ENCODE assay signal across 27 cellular contexts in genomic region chr4:5044341-5044740, GRCh38. TPM values are rescaled to one million over a fixed set of nuclear protein-coding genes. Genes with fewer than 3 reads are reported as not detected.
DNase-seq lines count a peak whose midpoint lies in the region; ATAC-seq, FAIRE-seq and TF ChIP-seq lines count a peak whose summit lies in the region.
"Had no signal": no experiment of that assay in that cellular context is flagged by ENCODE, and none has a peak within 500 bp of the region (broad histone marks: within the 10 kb centered on the region; RNA-seq: fewer than 3 reads in every experiment).

No MANE protein-coding gene starts in this region.

- no peaks in the 10 kb centered on the region for H3K9me3 Mint-ChIP-seq in dendritic cell treated with granulocyte-macrophage colony-stimulating factor and Interleukin-4, amounts not matched to agents 40 ng/mL and 50 ng/mL, for 4 days
- no peaks in the 10 kb centered on the region for H3K9me3 Mint-ChIP-seq in activated naive CD8-positive, alpha-beta T cell treated with anti-CD3 and anti-CD28 coated beads for 36 hours
- H3K9me3 Mint-ChIP-seq: CD4-positive, alpha-beta T cell; HFFc6 had no signal

- H2AK9ac ChIP-seq in IMR-90 (replicated peaks; ENCODE audit: low read depth, low read length, poor library complexity) = no peak overlapping the region

- H3K4me1 Mint-ChIP-seq in dendritic cell treated with granulocyte-macrophage colony-stimulating factor and Interleukin-4, amounts not matched to agents 40 ng/mL and 50 ng/mL, for 4 days (ENCODE audit: low read depth) = peaks cover 52% of the 10 kb centered on the region
- H3K4me1 Mint-ChIP-seq in activated naive CD8-positive, alpha-beta T cell treated with anti-CD3 and anti-CD28 coated beads for 36 hours = no peaks in the 10 kb centered on the region

- no peak overlapping the region for H3K18ac ChIP-seq in IMR-90 (ENCODE audit: low read depth, low read length)
- no peak overlapping the region for H3K18ac ChIP-seq in mesenchymal stem cell (ENCODE audit: low read depth in 1 of 2, low read length in 2 of 2)

- no CpG with 5 or more reads among the region's 3 CpGs for WGBS in IMR-90 (ENCODE audit: extremely low coverage in 2 of 2, insufficient read length in 1 of 2), 2 experiments
- WGBS in mesenchymal stem cell = 90% methylated on average over 3 of the region's 3 CpGs
- WGBS in pancreas, 2 donors = 55% methylated on average over 3 of the region's 3 CpGs

- no peak for FAIRE-seq in pancreas (lab: Jason Lieb, UNC)
- FAIRE-seq: A204.1, GM12891, HepG2 had no signal

- in situ Hi-C loops in IMR-90 (cut with MboI; ENCODE audit: low sequenced_read_pairs) = loop anchor here (10.0 kb wide), 1 partner anchor 750 kb away; no protein-coding TSS in a partner anchor

- peak overlapping the region; percentile 51 for H3K4me3 ChIP-seq in BLaER1
- no peak overlapping the region for H3K4me3 ChIP-seq in IMR-90 (ENCODE audit: insufficient read depth, low read depth, low read length)
- H3K4me3 ChIP-seq in mesenchymal stem cell (ENCODE audit: insufficient read depth in 1 of 2, low read depth in 1 of 2, low read length in 2 of 2) = no peak overlapping the region
- no peak overlapping the region for H3K4me3 ChIP-seq in pancreas
- H3K4me3 ChIP-seq: GM23248, SJCRH30 had no signal

- H2BK20ac ChIP-seq in IMR-90 (ENCODE audit: low read depth, low read length) = peak overlapping the region; percentile 42; the same call in 1 of the 2 replicates

- H4K91ac ChIP-seq in IMR-90 (ENCODE audit: insufficient read depth, low read depth, low read length) (no peak overlapping the region; the same call in 1 of the 2 replicates), mesenchymal stem cell (ENCODE audit: low read length) (no peak overlapping the region)

- BruUV-seq in IMR-90 (replicated peaks; lab: Mats Ljungman, UMichigan) = no TSS peak

- intact Hi-C loops in IMR-90 (cut with micrococcal nuclease) = no loop called here
- intact Hi-C loops in dendritic cell treated with granulocyte-macrophage colony-stimulating factor and Interleukin-4, amounts not matched to agents 40 ng/mL and 50 ng/mL, for 4 days (cut with micrococcal nuclease) = no loop called here
- intact Hi-C loops in pancreas (cut with DNase I) = no loop called here

- no peak overlapping the region for H3K4me3 Mint-ChIP-seq in dendritic cell treated with granulocyte-macrophage colony-stimulating factor and Interleukin-4, amounts not matched to agents 40 ng/mL and 50 ng/mL, for 4 days
- no peak overlapping the region for H3K4me3 Mint-ChIP-seq in activated naive CD8-positive, alpha-beta T cell treated with anti-CD3 and anti-CD28 coated beads for 36 hours
- H3K4me3 Mint-ChIP-seq: CD4-positive, alpha-beta T cell; H9; HFFc6 had no signal

- H2AK5ac ChIP-seq in IMR-90 (ENCODE audit: low read depth, low read length) (no peak overlapping the region), mesenchymal stem cell (ENCODE audit: low read length, severe bottlenecking) (peak overlapping the region; percentile 44)

- H3K79me1 ChIP-seq in IMR-90 (ENCODE audit: low read depth in 1 of 2, low read length in 2 of 2) (peaks cover 0 to 3% of the 10 kb centered on the region in 2 experiments; a peak in 1 of 4 replicates), mesenchymal stem cell (replicated peaks; ENCODE audit: low read length, poor library complexity, severe bottlenecking) (no peaks in the 10 kb centered on the region)

- H3K4me1 ChIP-seq in BLaER1 (peaks cover 60% of the 10 kb centered on the region), IMR-90 (ENCODE audit: control insufficient read depth, insufficient read depth, low read length) (peaks cover 6% of the 10 kb centered on the region; the same call in 1 of the 2 replicates), mesenchymal stem cell (ENCODE audit: control insufficient read depth, insufficient read depth, low read depth, low read length) (peaks cover 8% of the 10 kb centered on the region), pancreas (no peaks in the 10 kb centered on the region)
- H3K4me1 ChIP-seq: Caco-2 had no signal

- H2AFZ ChIP-seq in IMR-90 (replicated peaks; ENCODE audit: low read length, poor library complexity) = no peak overlapping the region
- H2AFZ ChIP-seq in mesenchymal stem cell (ENCODE audit: low read depth, low read length) = no peak overlapping the region
- H2AFZ ChIP-seq: GM23248 had no signal

- H3K27me3 ChIP-seq in BLaER1 (no peaks in the 10 kb centered on the region), IMR-90 (ENCODE audit: control insufficient read depth, insufficient read depth, low read length) (no peaks in the 10 kb centered on the region; the same call in none of the 2 replicates), mesenchymal stem cell (ENCODE audit: control insufficient read depth in 1 of 2, insufficient read depth in 1 of 2, low read length in 2 of 2) (no peaks in the 10 kb centered on the region), pancreas (peaks cover 0 to 7% (median 0%) of the 10 kb centered on the region in 4 donors)
- H3K27me3 ChIP-seq: SJCRH30 had no signal

- H4K8ac ChIP-seq in IMR-90 (ENCODE audit: low read depth in 2 of 2, low read length in 2 of 2) (no peak overlapping the region; a peak in 1 of 4 replicates), mesenchymal stem cell (ENCODE audit: low read length) (no peak overlapping the region)

- DNase-seq in IMR-90 (no peak), mesenchymal stem cell (no peak), pancreas (no peak), RWPE1 (ENCODE audit: low spot score) (no peak)
- DNase-seq in activated naive CD8-positive, alpha-beta T cell treated with anti-CD3 and anti-CD28 coated beads for 36 hours = no peak
- DNase-seq: Caco-2; CD4-positive, alpha-beta T cell; DMS79 treated with DMSO at 0.1 percent for 48 hours; GM23248; HFFc6; NCI-H1092 treated with DMSO at 0.1 percent for 48 hours; NCI-H146; NCI-H2081; NCI-H2171; NCI-H345; NCI-H524; NCI-H774; SJCRH30 had no signal

- H3K9ac ChIP-seq in BLaER1 (peak overlapping the region; percentile 52), IMR-90 (ENCODE audit: low read depth, low read length) (no peak overlapping the region), mesenchymal stem cell (ENCODE audit: low read length) (no peak overlapping the region)
- H3K9ac ChIP-seq: GM23248 had no signal

- H3K56ac ChIP-seq in IMR-90 (ENCODE audit: extremely low read depth, insufficient read depth, low read length) = no peak overlapping the region

- H3K9me1 ChIP-seq in IMR-90 (ENCODE audit: insufficient read depth, low read length) = peaks cover 7% of the 10 kb centered on the region

- TF ChIP-seq POLR2A in IMR-90 (IDR thresholded peaks at IDR 0.05; ENCODE audit: low read depth, low read length) = no peak

- H4K20me1 ChIP-seq in BLaER1 (no peaks in the 10 kb centered on the region), IMR-90 (ENCODE audit: insufficient read depth, low read length) (no peaks in the 10 kb centered on the region)

- H3K9me3 ChIP-seq in BLaER1 (peaks cover 21% of the 10 kb centered on the region), IMR-90 (ENCODE audit: control insufficient read depth, insufficient read depth, low read length) (no peaks in the 10 kb centered on the region), mesenchymal stem cell (ENCODE audit: control insufficient read depth, low read length) (no peaks in the 10 kb centered on the region), pancreas (no peaks in the 10 kb centered on the region)

- H3K23ac ChIP-seq in IMR-90 (ENCODE audit: low read depth, low read length) (no peak overlapping the region), mesenchymal stem cell (ENCODE audit: low read length in 2 of 2) (no peak overlapping the region)

- no peak overlapping the region for H4K5ac ChIP-seq in IMR-90 (ENCODE audit: low read depth, low read length)

- H3K4me2 ChIP-seq in BLaER1 (peak overlapping the region; percentile 82), IMR-90 (ENCODE audit: low read depth, low read length) (no peak overlapping the region), mesenchymal stem cell (ENCODE audit: low read length, poor library complexity, severe bottlenecking) (no peak overlapping the region)

- H3K14ac ChIP-seq in IMR-90 (replicated peaks; ENCODE audit: low read depth, low read length) = no peak overlapping the region
- no peak overlapping the region for H3K14ac ChIP-seq in mesenchymal stem cell (ENCODE audit: low read length in 2 of 2)

- H3K4ac ChIP-seq in IMR-90 (ENCODE audit: low read depth, low read length) = no peak overlapping the region; the same call in 1 of the 2 replicates
- H3K4ac ChIP-seq in mesenchymal stem cell (ENCODE audit: low read depth in 1 of 2, low read length in 2 of 2) = no peak overlapping the region

- dilution Hi-C loops in IMR-90 (cut with HindIII; ENCODE audit: low sequenced_read_pairs, unreplicated experiment) = no loop called here

- H3K27ac ChIP-seq in BLaER1 (peak overlapping the region; percentile 82), IMR-90 (ENCODE audit: insufficient read depth, low read length) (no peak overlapping the region), mesenchymal stem cell (ENCODE audit: low read length, poor library complexity, severe bottlenecking) (no peak overlapping the region), pancreas (no peak overlapping the region), RWPE1 (no peak overlapping the region; the same call in 1 of the 2 replicates)
- H3K27ac ChIP-seq: GM23248, HL-60, SJCRH30 had no signal

- TF ChIP-seq CTCF in IMR-90 (conservative IDR thresholded peaks at IDR 0.05; ENCODE audit: low read depth, low read length) (no peak), pancreas (IDR thresholded peaks at IDR 0.05) (no peak), RWPE1 (conservative IDR thresholded peaks at IDR 0.05; ENCODE audit: low read depth) (no peak)

- no peak for TF ChIP-seq RAD21 in IMR-90 (IDR thresholded peaks at IDR 0.05; ENCODE audit: low read length)

- H3K27ac Mint-ChIP-seq in dendritic cell treated with granulocyte-macrophage colony-stimulating factor and Interleukin-4, amounts not matched to agents 40 ng/mL and 50 ng/mL, for 4 days = peak overlapping the region; percentile 28
- no peak overlapping the region for H3K27ac Mint-ChIP-seq in activated naive CD8-positive, alpha-beta T cell treated with anti-CD3 and anti-CD28 coated beads for 36 hours
- H3K27ac Mint-ChIP-seq: CD4-positive, alpha-beta T cell; H9; HFFc6 had no signal

- no peak overlapping the region; the same call in 1 of the 2 replicates for H2BK120ac ChIP-seq in IMR-90 (ENCODE audit: low read depth, low read length)
- H2BK120ac ChIP-seq in mesenchymal stem cell (ENCODE audit: low read depth, low read length) = no peak overlapping the region

- no peaks in the 10 kb centered on the region for H3K36me3 Mint-ChIP-seq in dendritic cell treated with granulocyte-macrophage colony-stimulating factor and Interleukin-4, amounts not matched to agents 40 ng/mL and 50 ng/mL, for 4 days (ENCODE audit: low read depth)
- no peaks in the 10 kb centered on the region for H3K36me3 Mint-ChIP-seq in activated naive CD8-positive, alpha-beta T cell treated with anti-CD3 and anti-CD28 coated beads for 36 hours

- peak overlapping the region in 1 of 2 experiments; percentile 12 for H2BK12ac ChIP-seq in mesenchymal stem cell (ENCODE audit: low read length in 2 of 2)

- H2BK15ac ChIP-seq in IMR-90 (ENCODE audit: low read depth, low read length) (no peak overlapping the region), mesenchymal stem cell (ENCODE audit: low read depth, poor library complexity, severe bottlenecking) (no peak overlapping the region)

- H2BK5ac ChIP-seq in IMR-90 (ENCODE audit: low read depth, low read length, poor library complexity, severe bottlenecking) = no peak overlapping the region
- no peak overlapping the region for H2BK5ac ChIP-seq in mesenchymal stem cell (ENCODE audit: low read depth, low read length, poor library complexity, severe bottlenecking)

- CTCF ChIA-PET in IMR-90 (lab: Yijun Ruan, JAX) = no interaction called here
- CTCF ChIA-PET in RWPE1 (lab: Yijun Ruan, JAX) = interaction anchor here (0.6 kb wide), 1 partner anchor 766 kb away, joined by 6 read pairs; no protein-coding TSS in a partner anchor

- ATAC-seq in IMR-90 (ENCODE audit: low read depth) (no peak), pancreas (no peak)
- ATAC-seq: HepG2, Panc1 had no signal

- POLR2A ChIA-PET in IMR-90 (lab: Charles Lee; ENCODE audit: unreplicated experiment) = no interaction called here
- POLR2A ChIA-PET in RWPE1 (lab: Yijun Ruan, JAX; ENCODE audit: low non-redundant PET) = no interaction called here

- no peaks in the 10 kb centered on the region for H3K36me3 ChIP-seq in BLaER1
- no peaks in the 10 kb centered on the region for H3K36me3 ChIP-seq in IMR-90 (ENCODE audit: control insufficient read depth, insufficient read depth, low read length)
- no peaks in the 10 kb centered on the region for H3K36me3 ChIP-seq in mesenchymal stem cell (ENCODE audit: control insufficient read depth in 1 of 2, insufficient read depth in 2 of 2, low read depth in 1 of 2, low read length in 2 of 2)
- no peaks in the 10 kb centered on the region for H3K36me3 ChIP-seq in pancreas
- H3K36me3 ChIP-seq: SJCRH30 had no signal

- no peaks in the 10 kb centered on the region for H3K27me3 Mint-ChIP-seq in dendritic cell treated with granulocyte-macrophage colony-stimulating factor and Interleukin-4, amounts not matched to agents 40 ng/mL and 50 ng/mL, for 4 days
- H3K27me3 Mint-ChIP-seq in activated naive CD8-positive, alpha-beta T cell treated with anti-CD3 and anti-CD28 coated beads for 36 hours = peaks cover 43% of the 10 kb centered on the region

RNA-seq across cellular contexts. Expression of gene STK32B, which starts 6.9 kb away (rescaled TPM):
- total RNA-seq in IMR-90 (2012; rRNA removed) = 5.8 and 6.3 TPM in 2 replicates
- polyA plus RNA-seq in IMR-90 (2012; rRNA removed) = 5.3 and 5.5 TPM in 2 replicates
- 3.4 and 3.9 TPM in 2 replicates for polyA plus RNA-seq in IMR-90 (2012; cell fraction: cytosol; rRNA removed)
- 5.2 and 6.8 TPM in 2 replicates for polyA plus RNA-seq in IMR-90 (2012; cell fraction: nucleus; rRNA removed; ENCODE audit: low replicate concordance)
- 4.7 TPM for polyA plus RNA-seq in mesenchymal stem cell (2013, experiment 1 of 2)
- polyA plus RNA-seq in mesenchymal stem cell (2013, experiment 2 of 2) = 4.8 TPM
- not detected for total RNA-seq in activated naive CD8-positive, alpha-beta T cell treated with anti-CD3 and anti-CD28 coated beads for 36 hours
- total RNA-seq in pancreas = 1 to 10 TPM in 5 of 6 donors, under 1 TPM in 1; 0.55 to 2.4 (median 1.4) TPM
- polyA plus RNA-seq in pancreas = 1 to 10 TPM; 1.8 to 6.6 TPM
- total RNA-seq: CD4-positive, alpha-beta T cell; HepG2; HT-29 had no signal
- polyA plus RNA-seq: HepG2 had no signal

RNA-seq across cellular contexts. Expression of gene CYTL1, which starts 25.1 kb away (rescaled TPM):
- total RNA-seq in IMR-90 (2012; rRNA removed) = 1.3 and 1.4 TPM in 2 replicates
- polyA plus RNA-seq in IMR-90 (2012; rRNA removed) = 5.8 and 7.4 TPM in 2 replicates
- 2.9 and 20.0 TPM in 2 replicates for polyA plus RNA-seq in IMR-90 (2012; cell fraction: cytosol; rRNA removed)
- polyA plus RNA-seq in IMR-90 (2012; cell fraction: nucleus; rRNA removed; ENCODE audit: low replicate concordance) = 1.0 and 5.5 TPM in 2 replicates
- 36.4 TPM for polyA plus RNA-seq in mesenchymal stem cell (2013, experiment 1 of 2)
- polyA plus RNA-seq in mesenchymal stem cell (2013, experiment 2 of 2) = 39.7 TPM
- not detected for total RNA-seq in activated naive CD8-positive, alpha-beta T cell treated with anti-CD3 and anti-CD28 coated beads for 36 hours
- total RNA-seq in pancreas = under 1 TPM; 0.19 to 0.70 (median 0.46) TPM
- polyA plus RNA-seq in pancreas = under 1 TPM; 0.23 to 0.35 TPM
- total RNA-seq: Caco-2; CD4-positive, alpha-beta T cell; GM23248; HepG2; HFFc6; HT-29 had no signal
- polyA plus RNA-seq: HepG2 had no signal
